In the genomic region with DNA sequence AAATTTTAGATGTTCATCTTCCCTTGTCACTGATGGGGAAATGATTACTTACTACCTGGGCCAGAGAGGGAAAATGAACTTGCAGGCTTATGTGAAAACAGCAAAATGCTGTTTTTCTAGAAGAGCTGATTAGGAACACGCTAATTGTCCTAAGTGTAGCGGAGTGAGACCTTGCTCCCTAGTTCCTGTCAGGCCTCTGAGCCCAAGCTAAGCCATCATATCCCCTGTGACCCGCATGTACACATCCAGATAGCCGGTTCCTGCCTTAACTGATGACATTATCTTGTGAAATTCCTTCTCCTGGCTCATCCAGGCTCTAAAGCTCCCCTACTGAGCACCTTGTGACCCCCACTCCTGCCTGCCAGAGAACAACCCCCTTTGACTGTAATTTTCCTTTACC, we compare ENCODE assay signal across 1 cellular context.
A peak's percentile ranks its signal among the peaks of the same experiment; 100 is the strongest.
TF ChIP-seq lines count a peak whose summit lies in the region.

No MANE protein-coding gene starts in this region.

TF ChIP-seq in GM12878, 131 proteins besides CTCF, POLR2A, EP300 and RAD21:
- TF ChIP-seq, protein P1, sequence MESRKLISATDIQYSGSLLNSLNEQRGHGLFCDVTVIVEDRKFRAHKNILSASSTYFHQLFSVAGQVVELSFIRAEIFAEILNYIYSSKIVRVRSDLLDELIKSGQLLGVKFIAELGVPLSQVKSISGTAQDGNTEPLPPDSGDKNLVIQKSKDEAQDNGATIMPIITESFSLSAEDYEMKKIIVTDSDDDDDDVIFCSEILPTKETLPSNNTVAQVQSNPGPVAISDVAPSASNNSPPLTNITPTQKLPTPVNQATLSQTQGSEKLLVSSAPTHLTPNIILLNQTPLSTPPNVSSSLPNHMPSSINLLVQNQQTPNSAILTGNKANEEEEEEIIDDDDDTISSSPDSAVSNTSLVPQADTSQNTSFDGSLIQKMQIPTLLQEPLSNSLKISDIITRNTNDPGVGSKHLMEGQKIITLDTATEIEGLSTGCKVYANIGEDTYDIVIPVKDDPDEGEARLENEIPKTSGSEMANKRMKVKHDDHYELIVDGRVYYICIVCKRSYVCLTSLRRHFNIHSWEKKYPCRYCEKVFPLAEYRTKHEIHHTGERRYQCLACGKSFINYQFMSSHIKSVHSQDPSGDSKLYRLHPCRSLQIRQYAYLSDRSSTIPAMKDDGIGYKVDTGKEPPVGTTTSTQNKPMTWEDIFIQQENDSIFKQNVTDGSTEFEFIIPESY (IDR thresholded peaks at IDR 0.05): 0 out of 2 replicates have a peak, but pooled peaks have one; percentile 55
- TF ChIP-seq IKZF2 (IDR thresholded peaks at IDR 0.05): 0 out of 4 replicates have a peak, but pooled peaks of 1 of the 2 experiments have one; percentile 22
- TF ChIP-seq IKZF1 (conservative IDR thresholded peaks at IDR 0.05): 0 out of 2 replicates have a peak, but pooled peaks have one; percentile 10
